Comparison of ENCODE assay signal across 8 cellular contexts in genomic region chr11:58580311-58580710, GRCh38. TPM values are rescaled to one million over a fixed set of nuclear protein-coding genes. Genes with fewer than 3 reads are reported as not detected.
DNase-seq lines count a peak whose midpoint lies in the region; FAIRE-seq and TF ChIP-seq lines count a peak whose summit lies in the region.

No MANE protein-coding gene starts in this region.

- H4K20me1 ChIP-seq in keratinocyte (ENCODE audit: control insufficient read depth, extremely low read depth, insufficient read depth, low read length) = peaks cover 3% of the 10 kb centered on the region

- H3K27ac ChIP-seq in keratinocyte (ENCODE audit: control insufficient read depth, insufficient read depth, low read length) = peak overlapping the region; percentile 94
- H3K27ac ChIP-seq in suprapubic skin = peak overlapping the region; percentile 100

- H3K27me3 ChIP-seq in keratinocyte (ENCODE audit: control insufficient read depth, extremely low read depth, insufficient read depth, low read length) (no peaks in the 10 kb centered on the region), suprapubic skin (no peaks in the 10 kb centered on the region)

- FAIRE-seq in keratinocyte (lab: Jason Lieb, UNC) = no peak

- no peak for TF ChIP-seq CTCF in keratinocyte (optimal IDR thresholded peaks at IDR 0.05 in 1 of 3, IDR thresholded peaks at IDR 0.05 in 1 of 3, conservative IDR thresholded peaks at IDR 0.05 in 1 of 3; ENCODE audit: extremely low read depth in 1 of 3, insufficient read depth in 2 of 3, low read length in 3 of 3)
- TF ChIP-seq CTCF in suprapubic skin (IDR thresholded peaks at IDR 0.05) = no peak

- peaks cover 44% of the 10 kb centered on the region for H3K4me1 ChIP-seq in keratinocyte (ENCODE audit: control insufficient read depth, extremely low read depth, insufficient read depth, low read length)
- H3K4me1 ChIP-seq in suprapubic skin = peaks cover 74% of the 10 kb centered on the region

- peak overlapping the region; percentile 99 for H3K4me2 ChIP-seq in keratinocyte (ENCODE audit: control insufficient read depth, extremely low read depth, insufficient read depth, low read depth, low read length)

- H3K9me3 ChIP-seq in keratinocyte (ENCODE audit: control insufficient read depth, low read depth, low read length) (no peaks in the 10 kb centered on the region), suprapubic skin (no peaks in the 10 kb centered on the region)

- dilution Hi-C loops in keratinocyte (cut with MboI; ENCODE audit: extremely low pct_ligation_motif_present, low sequenced_read_pairs) = no loop called here

- H3K9me3 Mint-ChIP-seq in T-helper 2 cell treated with Interferon-gamma antibody and Interleukin-4, amounts not matched to agents 5 μg/mL and 100 μg/mL, for 36 hours = no peaks in the 10 kb centered on the region
- no peaks in the 10 kb centered on the region for H3K9me3 Mint-ChIP-seq in activated naive CD8-positive, alpha-beta T cell (ENCODE audit: low read depth)

- peaks cover 48% of the 10 kb centered on the region for H3K4me1 Mint-ChIP-seq in T-helper 2 cell treated with Interferon-gamma antibody and Interleukin-4, amounts not matched to agents 5 μg/mL and 100 μg/mL, for 36 hours (ENCODE audit: low read depth)
- H3K4me1 Mint-ChIP-seq in activated naive CD8-positive, alpha-beta T cell (ENCODE audit: low read depth) = peaks cover 65% of the 10 kb centered on the region

- peak overlapping the region; percentile 96 for H3K9ac ChIP-seq in keratinocyte (ENCODE audit: control insufficient read depth, extremely low read depth, insufficient read depth, low read length)

- WGBS in suprapubic skin = 1% methylated on average over 2 of the region's 2 CpGs

- H3K4me3 ChIP-seq in keratinocyte (ENCODE audit: control insufficient read depth in 2 of 3, extremely low read depth in 1 of 3, insufficient read depth in 2 of 3, low read depth in 1 of 3, low read length in 3 of 3) (peak overlapping the region; percentile 69 to 96 (median 90)), suprapubic skin (peak overlapping the region; percentile 99)

- peak overlapping the region; percentile 95 for H3K27ac Mint-ChIP-seq in T-helper 2 cell treated with Interferon-gamma antibody and Interleukin-4, amounts not matched to agents 5 μg/mL and 100 μg/mL, for 36 hours
- peak overlapping the region; percentile 99 for H3K27ac Mint-ChIP-seq in activated naive CD8-positive, alpha-beta T cell

- no peak overlapping the region for H2AFZ ChIP-seq in keratinocyte (ENCODE audit: control insufficient read depth, low read length)

- DNase-seq in T-helper 2 cell treated with Interferon-gamma antibody and Interleukin-4, amounts not matched to agents 5 μg/mL and 100 μg/mL, for 36 hours (ENCODE audit: low spot score) = no peak
- DNase-seq in T-helper 2 cell = no peak
- DNase-seq in keratinocyte (ENCODE audit: low read depth, low spot score) = no peak
- DNase-seq in suprapubic skin (ENCODE audit: low spot score in 2 of 2) = no peak
- DNase-seq in NCI-H345 (lab: John Stamatoyannopoulos, UW) = no peak
- DNase-seq in NCI-H1417 treated with DMSO at 0.1 percent for 48 hours (lab: John Stamatoyannopoulos, UW) = no peak
- no peak for DNase-seq in NCI-H2081 (lab: John Stamatoyannopoulos, UW)

- peak overlapping the region; percentile 97 for H3K4me3 Mint-ChIP-seq in T-helper 2 cell treated with Interferon-gamma antibody and Interleukin-4, amounts not matched to agents 5 μg/mL and 100 μg/mL, for 36 hours
- peak overlapping the region; percentile 98 for H3K4me3 Mint-ChIP-seq in activated naive CD8-positive, alpha-beta T cell

- H3K27me3 Mint-ChIP-seq in T-helper 2 cell treated with Interferon-gamma antibody and Interleukin-4, amounts not matched to agents 5 μg/mL and 100 μg/mL, for 36 hours (ENCODE audit: low read depth) = no peaks in the 10 kb centered on the region
- no peaks in the 10 kb centered on the region for H3K27me3 Mint-ChIP-seq in activated naive CD8-positive, alpha-beta T cell

- H3K36me3 ChIP-seq in keratinocyte (ENCODE audit: control insufficient read depth in 2 of 2, extremely low read depth in 1 of 2, insufficient read depth in 2 of 2, low read length in 2 of 2) (peaks cover 0 to 3% of the 10 kb centered on the region in 2 experiments), suprapubic skin (no peaks in the 10 kb centered on the region)

- H3K36me3 Mint-ChIP-seq in T-helper 2 cell treated with Interferon-gamma antibody and Interleukin-4, amounts not matched to agents 5 μg/mL and 100 μg/mL, for 36 hours (ENCODE audit: low read depth) = peaks cover 24% of the 10 kb centered on the region
- peaks cover 10% of the 10 kb centered on the region for H3K36me3 Mint-ChIP-seq in activated naive CD8-positive, alpha-beta T cell

- TF ChIP-seq EP300 in suprapubic skin (IDR thresholded peaks at IDR 0.05) = no peak

- peaks cover 62% of the 10 kb centered on the region for H3K79me2 ChIP-seq in keratinocyte (ENCODE audit: control insufficient read depth, insufficient read depth, low read length)

- H3K9me1 ChIP-seq in keratinocyte (ENCODE audit: control insufficient read depth, extremely low read depth, insufficient read depth, low read length) = no peaks in the 10 kb centered on the region

- TF ChIP-seq POLR2A in suprapubic skin (IDR thresholded peaks at IDR 0.05) = no peak

RNA-seq across cellular contexts. Expression of gene ZFP91, which starts 1.4 kb away (rescaled TPM):
- 30.1 to 45.6 TPM (median 34.0 TPM) in 3 replicates for polyA plus RNA-seq in keratinocyte
- polyA plus RNA-seq in keratinocyte (2011; ENCODE audit: low read depth) = 14.5 TPM
- 30.4 and 45.7 TPM in 2 replicates for polyA plus RNA-seq in keratinocyte (2011; cell fraction: cytosol; rRNA removed)
- 28.5 and 40.5 TPM in 2 replicates for polyA plus RNA-seq in keratinocyte (2011; cell fraction: nucleus; rRNA removed)
- polyA plus RNA-seq in keratinocyte (2012; ENCODE audit: low replicate concordance) = 21.6 and 38.7 TPM in 2 replicates
- polyA minus RNA-seq in keratinocyte = 14.7 to 40.9 TPM (median 25.4 TPM) in 3 replicates
- 27.4 TPM for polyA minus RNA-seq in keratinocyte (2011; cell fraction: cytosol; rRNA and poly(A)+ RNA removed)
- 19.5 and 35.0 TPM in 2 replicates for polyA minus RNA-seq in keratinocyte (2011; cell fraction: nucleus; rRNA and poly(A)+ RNA removed)
- total RNA-seq in suprapubic skin = 10 to 100 TPM; 45.9 to 52.4 (median 47.5) TPM

RNA-seq across cellular contexts. Expression of gene LPXN, which starts 4.7 kb away (rescaled TPM):
- polyA plus RNA-seq in keratinocyte = 83.9 to 147 TPM (median 92.5 TPM) in 3 replicates
- polyA plus RNA-seq in keratinocyte (2011; ENCODE audit: low read depth) = 0.85 TPM
- 94.2 and 142 TPM in 2 replicates for polyA plus RNA-seq in keratinocyte (2011; cell fraction: cytosol; rRNA removed)
- polyA plus RNA-seq in keratinocyte (2011; cell fraction: nucleus; rRNA removed) = 74.5 and 80.4 TPM in 2 replicates
- polyA plus RNA-seq in keratinocyte (2012; ENCODE audit: low replicate concordance) = 4.0 and 94.1 TPM in 2 replicates
- 85.8 to 114 TPM (median 103 TPM) in 3 replicates for polyA minus RNA-seq in keratinocyte
- 44.7 TPM for polyA minus RNA-seq in keratinocyte (2011; cell fraction: cytosol; rRNA and poly(A)+ RNA removed)
- 32.9 and 63.1 TPM in 2 replicates for polyA minus RNA-seq in keratinocyte (2011; cell fraction: nucleus; rRNA and poly(A)+ RNA removed)
- 1 to 10 TPM; 2.9 to 5.5 (median 4.0) TPM for total RNA-seq in suprapubic skin

RNA-seq across cellular contexts. Expression of gene CNTF, which starts 42.2 kb away (rescaled TPM):
- 0.96 to 1.9 TPM (median 1.3 TPM) in 3 replicates for polyA plus RNA-seq in keratinocyte
- 0.14 TPM for polyA plus RNA-seq in keratinocyte (2011; ENCODE audit: low read depth)
- 0.58 and 0.79 TPM in 2 replicates for polyA plus RNA-seq in keratinocyte (2011; cell fraction: cytosol; rRNA removed)
- polyA plus RNA-seq in keratinocyte (2011; cell fraction: nucleus; rRNA removed) = 2.7 and 3.2 TPM in 2 replicates
- 1.0 and 1.2 TPM in 2 replicates for polyA plus RNA-seq in keratinocyte (2012; ENCODE audit: low replicate concordance)
- 1.4 to 8.4 TPM (median 2.8 TPM) in 3 replicates for polyA minus RNA-seq in keratinocyte
- polyA minus RNA-seq in keratinocyte (2011; cell fraction: cytosol; rRNA and poly(A)+ RNA removed) = not detected
- polyA minus RNA-seq in keratinocyte (2011; cell fraction: nucleus; rRNA and poly(A)+ RNA removed) = 4.9 and 6.8 TPM in 2 replicates
- total RNA-seq in suprapubic skin = 1 to 10 TPM; 2.8 to 3.6 (median 3.3) TPM
